Comparison of ENCODE assay signal across 8 cellular contexts in the genomic region with DNA sequence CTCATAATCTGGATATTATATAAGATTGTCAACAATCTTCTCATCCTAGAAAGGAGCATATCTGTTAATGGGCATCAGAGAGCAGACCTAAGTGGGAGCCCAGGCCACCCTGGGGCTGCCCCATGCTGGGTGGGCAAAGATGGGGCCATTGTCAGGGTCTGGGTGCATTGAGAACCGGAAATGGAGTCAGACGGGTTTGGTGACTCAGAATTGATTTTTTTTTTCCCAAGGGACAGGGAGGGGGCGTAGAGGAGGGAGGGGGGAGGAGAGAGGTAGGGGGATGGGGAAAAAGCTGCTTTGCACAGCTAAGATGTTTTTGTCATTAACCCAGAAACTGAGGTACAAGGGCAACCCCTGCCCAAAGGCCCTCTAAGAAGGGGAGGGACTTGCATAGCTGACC. TPM values are rescaled to one million over a fixed set of nuclear protein-coding genes. Genes with fewer than 3 reads are reported as not detected.
DNase-seq lines count a peak whose midpoint lies in the region; ATAC-seq and TF ChIP-seq lines count a peak whose summit lies in the region.

No MANE protein-coding gene starts in this region.

- peak overlapping the region; percentile 95 for H3K4me3 Mint-ChIP-seq in activated T-cell treated with anti-CD3 and anti-CD28 coated beads, Interleukin-2, amount 50 U/mL, for 4 hours
- H3K4me3 Mint-ChIP-seq in stimulated activated memory B cell treated with anti-CD40 and anti-IgM and Interleukin-4, amounts not matched to agents 10 μg/mL and 1 μg/mL and 100 μg/mL, for 72 hours = peak overlapping the region; percentile 94

- H3K4me3 ChIP-seq in SJCRH30 = peak overlapping the region; percentile 94
- peak overlapping the region in 2 of 4 experiments; percentile 77 to 81 for H3K4me3 ChIP-seq in fibroblast of lung (replicated peaks in 1 of 4; ENCODE audit: control extremely low read depth in 1 of 4, insufficient read depth in 1 of 4, low read depth in 3 of 4, low read length in 4 of 4)

- H3K27ac Mint-ChIP-seq in stimulated activated memory B cell treated with anti-CD40 and anti-IgM and Interleukin-4, amounts not matched to agents 10 μg/mL and 1 μg/mL and 100 μg/mL, for 72 hours = peak overlapping the region; percentile 92

- no peak for ATAC-seq in activated T-cell treated with anti-CD3 and anti-CD28 coated beads, Interleukin-2, amount 50 U/mL, for 4 hours
- no peak for ATAC-seq in stimulated activated memory B cell treated with anti-CD40 and anti-IgM and Interleukin-4, amounts not matched to agents 10 μg/mL and 1 μg/mL and 100 μg/mL, for 72 hours
- ATAC-seq in HG02840 (IDR thresholded peaks at IDR 0.05; ENCODE audit: low FRiP score, unreplicated experiment) = no peak
- ATAC-seq in HG03460 (IDR thresholded peaks at IDR 0.05; ENCODE audit: unreplicated experiment) = no peak

- no peaks in the 10 kb centered on the region for H3K79me2 ChIP-seq in fibroblast of lung (ENCODE audit: control insufficient read depth, insufficient read depth, low read length)

- peak overlapping the region; percentile 78 for H3K4me2 ChIP-seq in fibroblast of lung (ENCODE audit: extremely low read depth, insufficient read depth, low read length)

- H3K4me1 Mint-ChIP-seq in activated T-cell treated with anti-CD3 and anti-CD28 coated beads, Interleukin-2, amount 50 U/mL, for 4 hours (ENCODE audit: low read depth) = peaks cover 36% of the 10 kb centered on the region
- peaks cover 30% of the 10 kb centered on the region for H3K4me1 Mint-ChIP-seq in stimulated activated memory B cell treated with anti-CD40 and anti-IgM and Interleukin-4, amounts not matched to agents 10 μg/mL and 1 μg/mL and 100 μg/mL, for 72 hours

- H3K4me1 ChIP-seq in SJCRH30 (no peaks in the 10 kb centered on the region), fibroblast of lung (ENCODE audit: control insufficient read depth, extremely low read depth, insufficient read depth, low read length) (peaks cover 6% of the 10 kb centered on the region)

- no peak for DNase-seq in activated T-cell treated with anti-CD3 and anti-CD28 coated beads, Interleukin-2, amount 50 U/mL, for 4 hours
- no peak for DNase-seq in activated T-cell treated with anti-CD3 and anti-CD28 coated beads, Interleukin-2, amount 50 U/mL, for 1 hour
- DNase-seq in SJCRH30 = no peak
- DNase-seq in fibroblast of lung (ENCODE audit: low read depth in 2 of 2) = no peak
- DNase-seq in effector CD8-positive, alpha-beta T cell (lab: John Stamatoyannopoulos, UW) = no peak

- H4K20me1 ChIP-seq in fibroblast of lung (ENCODE audit: control insufficient read depth, extremely low read depth, insufficient read depth, low read length) = no peaks in the 10 kb centered on the region

- no peak overlapping the region for H3K9ac ChIP-seq in fibroblast of lung (ENCODE audit: insufficient read depth, low read length)

- peaks cover 18% of the 10 kb centered on the region for H3K36me3 Mint-ChIP-seq in activated T-cell treated with anti-CD3 and anti-CD28 coated beads, Interleukin-2, amount 50 U/mL, for 4 hours (ENCODE audit: insufficient read depth)
- peaks cover 28% of the 10 kb centered on the region for H3K36me3 Mint-ChIP-seq in stimulated activated memory B cell treated with anti-CD40 and anti-IgM and Interleukin-4, amounts not matched to agents 10 μg/mL and 1 μg/mL and 100 μg/mL, for 72 hours

- no peak overlapping the region for H2AFZ ChIP-seq in fibroblast of lung (ENCODE audit: low read length)

- no peaks in the 10 kb centered on the region for H3K9me3 Mint-ChIP-seq in activated T-cell treated with anti-CD3 and anti-CD28 coated beads, Interleukin-2, amount 50 U/mL, for 4 hours
- H3K9me3 Mint-ChIP-seq in stimulated activated memory B cell treated with anti-CD40 and anti-IgM and Interleukin-4, amounts not matched to agents 10 μg/mL and 1 μg/mL and 100 μg/mL, for 72 hours = no peaks in the 10 kb centered on the region

- H3K27ac ChIP-seq in SJCRH30 = no peak overlapping the region
- no peak overlapping the region for H3K27ac ChIP-seq in fibroblast of lung (ENCODE audit: insufficient read depth, low read length)

- peaks cover 3% of the 10 kb centered on the region for H3K27me3 Mint-ChIP-seq in activated T-cell treated with anti-CD3 and anti-CD28 coated beads, Interleukin-2, amount 50 U/mL, for 4 hours (ENCODE audit: low read depth)
- H3K27me3 Mint-ChIP-seq in stimulated activated memory B cell treated with anti-CD40 and anti-IgM and Interleukin-4, amounts not matched to agents 10 μg/mL and 1 μg/mL and 100 μg/mL, for 72 hours = peaks cover 14% of the 10 kb centered on the region

- H3K36me3 ChIP-seq in SJCRH30 (no peaks in the 10 kb centered on the region; the same call in 1 of the 2 replicates), fibroblast of lung (ENCODE audit: control insufficient read depth, insufficient read depth, low read length) (peaks cover 4% of the 10 kb centered on the region)

- no peaks in the 10 kb centered on the region for H3K27me3 ChIP-seq in SJCRH30
- peaks cover 4% of the 10 kb centered on the region for H3K27me3 ChIP-seq in fibroblast of lung (ENCODE audit: control insufficient read depth, insufficient read depth, low read length)

- TF ChIP-seq CTCF in fibroblast of lung (conservative IDR thresholded peaks at IDR 0.05 in 1 of 2, IDR thresholded peaks at IDR 0.05 in 1 of 2; ENCODE audit: low read depth in 1 of 2, low read length in 2 of 2) = no peak

- H3K9me3 ChIP-seq in SJCRH30 (replicated peaks) (no peaks in the 10 kb centered on the region), fibroblast of lung (ENCODE audit: control insufficient read depth, insufficient read depth, low read depth, low read length) (no peaks in the 10 kb centered on the region)

RNA-seq across cellular contexts. Expression of a gene that starts 1.3 kb away (rescaled TPM):
- 10 to 100 TPM; 19.5 to 23.8 (median 23.6) TPM for total RNA-seq in activated T-cell treated with anti-CD3 and anti-CD28 coated beads, Interleukin-2, amount 50 U/mL, for 4 hours
- 7.0 and 9.1 TPM in 2 replicates for total RNA-seq in SJCRH30 (2014; rRNA removed; shearing (Covaris generic))
- 1.5 and 2.0 TPM in 2 replicates for total RNA-seq in fibroblast of lung
- 0.86 and 1.6 TPM in 2 replicates for polyA plus RNA-seq in fibroblast of lung
- 1.3 and 2.7 TPM in 2 replicates for polyA plus RNA-seq in fibroblast of lung (2012)
- 1.9 and 2.7 TPM in 2 replicates for polyA minus RNA-seq in fibroblast of lung (ENCODE audit: low replicate concordance)

RNA-seq across cellular contexts. Expression of a gene that starts 8.9 kb away (rescaled TPM):
- 10 to 100 TPM in 2 of 3 donors, 1 to 10 TPM in 1; 9.0 to 11.1 (median 10.6) TPM for total RNA-seq in activated T-cell treated with anti-CD3 and anti-CD28 coated beads, Interleukin-2, amount 50 U/mL, for 4 hours
- total RNA-seq in SJCRH30 (2014; rRNA removed; shearing (Covaris generic)) = 8.4 and 9.7 TPM in 2 replicates
- total RNA-seq in fibroblast of lung = 5.1 and 6.6 TPM in 2 replicates
- polyA plus RNA-seq in fibroblast of lung = 4.7 and 5.1 TPM in 2 replicates
- polyA plus RNA-seq in fibroblast of lung (2012) = 4.3 and 5.6 TPM in 2 replicates
- polyA minus RNA-seq in fibroblast of lung (ENCODE audit: low replicate concordance) = 9.3 and 15.4 TPM in 2 replicates

RNA-seq across cellular contexts. Expression of a gene that starts 18.7 kb away (rescaled TPM):
- under 1 TPM in 2 of 3 donors, not detected in 1; 0.13 to 0.37 TPM for total RNA-seq in activated T-cell treated with anti-CD3 and anti-CD28 coated beads, Interleukin-2, amount 50 U/mL, for 4 hours
- 0.65 and 0.86 TPM in 2 replicates for total RNA-seq in SJCRH30 (2014; rRNA removed; shearing (Covaris generic))
- total RNA-seq in fibroblast of lung = 0.26 and 1.7 TPM in 2 replicates
- 1.8 and 1.9 TPM in 2 replicates for polyA plus RNA-seq in fibroblast of lung
- polyA plus RNA-seq in fibroblast of lung (2012) = 1.3 and 1.6 TPM in 2 replicates
- 1.8 and 2.6 TPM in 2 replicates for polyA minus RNA-seq in fibroblast of lung (ENCODE audit: low replicate concordance)

RNA-seq across cellular contexts. Expression of a gene that starts 24.5 kb away (rescaled TPM):
- total RNA-seq in activated T-cell treated with anti-CD3 and anti-CD28 coated beads, Interleukin-2, amount 50 U/mL, for 4 hours = 1 to 10 TPM; 2.9 to 4.5 (median 4.0) TPM
- 0.58 and 0.59 TPM in 2 replicates for total RNA-seq in SJCRH30 (2014; rRNA removed; shearing (Covaris generic))
- 1.8 and 2.5 TPM in 2 replicates for total RNA-seq in fibroblast of lung
- polyA plus RNA-seq in fibroblast of lung = 0.40 and 0.57 TPM in 2 replicates
- 0.86 and 1.3 TPM in 2 replicates for polyA plus RNA-seq in fibroblast of lung (2012)
- polyA minus RNA-seq in fibroblast of lung (ENCODE audit: low replicate concordance) = 1.1 and 2.0 TPM in 2 replicates

RNA-seq across cellular contexts. Expression of a gene that starts 54.7 kb away (rescaled TPM):
- not detected for total RNA-seq in activated T-cell treated with anti-CD3 and anti-CD28 coated beads, Interleukin-2, amount 50 U/mL, for 4 hours
- 0.20 and 0.57 TPM in 2 replicates for total RNA-seq in SJCRH30 (2014; rRNA removed; shearing (Covaris generic))
- total RNA-seq in fibroblast of lung = 0.26 TPM in 1 of 2 replicates, not detected in the other
- 0.01 TPM in 1 of 2 replicates, not detected in the other for polyA plus RNA-seq in fibroblast of lung
- polyA plus RNA-seq in fibroblast of lung (2012) = 0.15 TPM in 1 of 2 replicates, not detected in the other
- polyA minus RNA-seq in fibroblast of lung (ENCODE audit: low replicate concordance) = not detected in 2 replicates
